In genomic region chr1:33633019-33633801, GRCh38 we compare ENCODE assay signal across 8 cellular contexts.
A peak's percentile ranks its signal among the peaks of the same experiment; 100 is the strongest.
DNase-seq lines count a peak whose midpoint lies in the region; ATAC-seq and TF ChIP-seq lines count a peak whose summit lies in the region.

No MANE protein-coding gene starts in this region.

- peak; percentile 96 for DNase-seq in NCI-H510A treated with DMSO at 0.1 percent for 48 hours (lab: John Stamatoyannopoulos, UW)
- peak; percentile 76 to 85 for DNase-seq in activated CD4-positive, alpha-beta T cell treated with anti-CD3 and anti-CD28 coated beads for 4 hours
- DNase-seq in choroid plexus epithelial cell (ENCODE audit: low read depth): peak; percentile 91
- DNase-seq in left lung: peak; percentile 87 to 88
- peak; percentile 75 to 86 for DNase-seq in stimulated activated CD4-positive, alpha-beta T cell treated with anti-CD3 and anti-CD28 coated beads, Interleukin-4, amount 100 ng/mL, for 4 hours

- H3K27me3 ChIP-seq in DOHH2 (ENCODE audit: control insufficient read depth, low read length): peaks cover 5% of the 10 kb centered on the region
- H3K27me3 ChIP-seq in left lung: peaks cover 9 to 44% of the 10 kb centered on the region in 2 donors

- no peaks in the 10 kb centered on the region for H3K79me2 ChIP-seq in DOHH2 (ENCODE audit: control insufficient read depth, low read length)

- H4K20me1 ChIP-seq in DOHH2 (ENCODE audit: control insufficient read depth, insufficient read depth, low read depth, low read length): no peaks in the 10 kb centered on the region

- TF ChIP-seq CTCF in DOHH2 (IDR thresholded peaks at IDR 0.05; ENCODE audit: low read depth, low read length, poor library complexity, severe bottlenecking) (peak; percentile 99), choroid plexus epithelial cell (conservative IDR thresholded peaks at IDR 0.05; ENCODE audit: low read depth, low read length) (peak; percentile 99), left lung (IDR thresholded peaks at IDR 0.05) (peak; percentile 75 to 94)

- no peak overlapping the region for H3K27ac ChIP-seq in DOHH2 (ENCODE audit: low read depth, low read length)
- H3K27ac ChIP-seq in left lung: no peak overlapping the region

- H3K4me1 ChIP-seq in DOHH2 (ENCODE audit: control insufficient read depth, low read length) (no peaks in the 10 kb centered on the region), left lung (no peaks in the 10 kb centered on the region)

- intact Hi-C loops in left lung (cut with DNase I): loop anchor here in 1 of 2 donors (10.0 kb wide), 1 partner anchor 962 kb away; no protein-coding TSS in a partner anchor

- no peaks in the 10 kb centered on the region for H3K36me3 ChIP-seq in DOHH2 (ENCODE audit: control insufficient read depth, low read length)
- H3K36me3 ChIP-seq in left lung: no peaks in the 10 kb centered on the region

- H3K9me2 ChIP-seq in DOHH2 (replicated peaks; ENCODE audit: control insufficient read depth, low read length): no peaks in the 10 kb centered on the region

- no peaks in the 10 kb centered on the region for H3K9me3 ChIP-seq in DOHH2 (ENCODE audit: control insufficient read depth, insufficient read depth, low read length)
- no peaks in the 10 kb centered on the region for H3K9me3 ChIP-seq in left lung

- ATAC-seq in HG03139 (IDR thresholded peaks at IDR 0.05; ENCODE audit: unreplicated experiment) (peak; percentile 70), left lung (peak; percentile 99), GM19328 (IDR thresholded peaks at IDR 0.05; ENCODE audit: unreplicated experiment) (no peak)

- no peak overlapping the region for H3K4me2 ChIP-seq in DOHH2 (ENCODE audit: low read length)

- H3K4me3 ChIP-seq in DOHH2 (ENCODE audit: low read length) (no peak overlapping the region), choroid plexus epithelial cell (ENCODE audit: low read depth, low read length) (no peak overlapping the region), left lung (no peak overlapping the region)

- H3F3A ChIP-seq in DOHH2 (ENCODE audit: control insufficient read depth, insufficient read depth): no peaks in the 10 kb centered on the region
